In genomic region chr20:25203089-25203488, GRCh38 we compare ENCODE assay signal across 23 cellular contexts. TPM values are rescaled to one million over a fixed set of nuclear protein-coding genes. Genes with fewer than 3 reads are reported as not detected.
A peak's percentile ranks its signal among the peaks of the same experiment; 100 is the strongest.
DNase-seq lines count a peak whose midpoint lies in the region; ATAC-seq, FAIRE-seq and TF ChIP-seq lines count a peak whose summit lies in the region.
"Had no signal": no experiment of that assay in that cellular context is flagged by ENCODE, and none has a peak within 500 bp of the region (broad histone marks: within the 10 kb centered on the region; RNA-seq: fewer than 3 reads in every experiment).

No MANE protein-coding gene starts in this region.

- H3K27ac Mint-ChIP-seq in activated T-helper 17 cell treated with anti-CD3 and anti-CD28 coated beads, Interleukin-2, amount 50 U/mL, for 72 hours, result peak overlapping the region; percentile 4
- no peak overlapping the region for H3K27ac Mint-ChIP-seq in chondrocyte (ENCODE audit: unreplicated experiment)
- H3K27ac Mint-ChIP-seq: CD8-positive, alpha-beta T cell had no signal

- H3K27me3 ChIP-seq in left ventricle myocardium inferior (ENCODE audit: low read depth) (no peaks in the 10 kb centered on the region), heart left ventricle (no peaks in the 10 kb centered on the region)
- H3K27me3 ChIP-seq: SJSA1 had no signal

- H3K4me1 ChIP-seq in left ventricle myocardium inferior (peaks cover 97% of the 10 kb centered on the region), heart left ventricle (peaks cover 0 to 71% (median 48%) of the 10 kb centered on the region in 12 donors)
- H3K4me1 ChIP-seq: Caco-2 had no signal

- intact Hi-C loops in left ventricle myocardium inferior (cut with micrococcal nuclease), result no loop called here
- intact Hi-C loops in heart left ventricle (cut with DNase I), result no loop called here

- H3K4me3 ChIP-seq in left ventricle myocardium inferior (no peak overlapping the region), heart left ventricle (no peak overlapping the region)
- H3K4me3 ChIP-seq: PC-9, SJSA1 had no signal

- no peak for TF ChIP-seq POLR2A in heart left ventricle (IDR thresholded peaks at IDR 0.05)
- no peak for TF ChIP-seq POLR2A in GM12892 (IDR thresholded peaks at IDR 0.05; ENCODE audit: low read depth, low read length)

- FAIRE-seq in GM12892 (lab: Jason Lieb, UNC), result peak; percentile 70
- FAIRE-seq: G401.6, H54, HepG2 had no signal

- no peak overlapping the region for H3K4me3 Mint-ChIP-seq in activated T-helper 17 cell treated with anti-CD3 and anti-CD28 coated beads, Interleukin-2, amount 50 U/mL, for 72 hours
- no peak overlapping the region for H3K4me3 Mint-ChIP-seq in chondrocyte (ENCODE audit: unreplicated experiment)
- H3K4me3 Mint-ChIP-seq: CD8-positive, alpha-beta T cell had no signal

- peaks cover 18% of the 10 kb centered on the region for H3K4me1 Mint-ChIP-seq in activated T-helper 17 cell treated with anti-CD3 and anti-CD28 coated beads, Interleukin-2, amount 50 U/mL, for 72 hours
- H3K4me1 Mint-ChIP-seq in chondrocyte (ENCODE audit: low read depth), result peaks cover 63% of the 10 kb centered on the region

- TF ChIP-seq CTCF in left ventricle myocardium inferior (IDR thresholded peaks at IDR 0.05; ENCODE audit: borderline replicate concordance), result no peak
- no peak for TF ChIP-seq CTCF in heart left ventricle (IDR thresholded peaks at IDR 0.05)
- TF ChIP-seq CTCF in chondrocyte (IDR thresholded peaks at IDR 0.05), result no peak

- peaks cover 3% of the 10 kb centered on the region for H3K9me3 ChIP-seq in left ventricle myocardium inferior (replicated peaks)
- H3K9me3 ChIP-seq in heart left ventricle, result peaks cover 0 to 8% (median 0%) of the 10 kb centered on the region in 12 donors
- H3K9me3 ChIP-seq: Caco-2, SJSA1 had no signal

- H3K36me3 ChIP-seq in left ventricle myocardium inferior (peaks cover 6% of the 10 kb centered on the region), heart left ventricle (peaks cover 0 to 7% (median 0%) of the 10 kb centered on the region in 9 donors)

- H3K27ac ChIP-seq in left ventricle myocardium inferior (replicated peaks), result peak overlapping the region; percentile 77
- H3K27ac ChIP-seq in heart left ventricle, result peak overlapping the region in 3 of 12 donors; percentile 25 to 78 (median 47)
- H3K27ac ChIP-seq: PC-9, SJSA1 had no signal

- no peak for ATAC-seq in heart left ventricle
- ATAC-seq in activated T-helper 17 cell treated with anti-CD3 and anti-CD28 coated beads, Interleukin-2, amount 50 U/mL, for 72 hours (replicated peaks), result no peak
- ATAC-seq in HG03571 (IDR thresholded peaks at IDR 0.05; ENCODE audit: unreplicated experiment), result no peak
- ATAC-seq: CD8-positive, alpha-beta T cell; HepG2; Right ventricle myocardium inferior had no signal

- 40 to 91% (median 62%) methylated on average over 2 of the region's 2 CpGs for WGBS in heart left ventricle, 4 donors

- no peaks in the 10 kb centered on the region for H3K9me3 Mint-ChIP-seq in activated T-helper 17 cell treated with anti-CD3 and anti-CD28 coated beads, Interleukin-2, amount 50 U/mL, for 72 hours
- no peaks in the 10 kb centered on the region for H3K9me3 Mint-ChIP-seq in chondrocyte (ENCODE audit: low read depth)
- H3K9me3 Mint-ChIP-seq: CD8-positive, alpha-beta T cell had no signal

- no peaks in the 10 kb centered on the region for H3K27me3 Mint-ChIP-seq in activated T-helper 17 cell treated with anti-CD3 and anti-CD28 coated beads, Interleukin-2, amount 50 U/mL, for 72 hours
- H3K27me3 Mint-ChIP-seq in chondrocyte (ENCODE audit: low read depth), result no peaks in the 10 kb centered on the region

- H3K36me3 Mint-ChIP-seq in activated T-helper 17 cell treated with anti-CD3 and anti-CD28 coated beads, Interleukin-2, amount 50 U/mL, for 72 hours (ENCODE audit: low read depth), result no peaks in the 10 kb centered on the region
- peaks cover 2% of the 10 kb centered on the region for H3K36me3 Mint-ChIP-seq in chondrocyte (ENCODE audit: low read depth)

- DNase-seq in left ventricle myocardium inferior, result no peak
- DNase-seq in heart left ventricle, result no peak
- DNase-seq in GM12892 (ENCODE audit: insufficient read length), result no peak
- no peak for DNase-seq in NCI-H1105 (lab: John Stamatoyannopoulos, UW)
- DNase-seq in chondrocyte (ENCODE audit: low spot score), result no peak
- DNase-seq: Caco-2; CD8-positive, alpha-beta T cell; Kasumi-1; NCI-H1092 treated with DMSO at 0.1 percent for 48 hours; NCI-H1436 treated with DMSO at 0.1 percent for 48 hours; NCI-H1930; NCI-H446; NCI-H524 treated with DMSO at 0.1 percent for 48 hours; NCI-H82; NK-92 treated with Interleukin-12 subunit alpha and Interleukin-12 subunit beta, amount 100 ng/mL, for 24 hours; PC-9 had no signal

RNA-seq across cellular contexts. Expression of gene ENTPD6, which starts 7.6 kb away (rescaled TPM):
- total RNA-seq in left ventricle myocardium inferior (106 TPM), heart left ventricle (100 to 1,000 TPM in 3 of 9 donors, 10 to 100 TPM in 6; 58.7 to 139 (median 86.7) TPM), chondrocyte (42.2 to 53.5 TPM (median 50.3 TPM) in 3 replicates)
- 100 to 1,000 TPM; 131 to 200 TPM for polyA plus RNA-seq in heart left ventricle
- 19.6 TPM for polyA plus RNA-seq in GM12892 (2012; ENCODE audit: missing spikeins)
- total RNA-seq in activated T-helper 17 cell treated with anti-CD3 and anti-CD28 coated beads, Interleukin-2, amount 50 U/mL, for 72 hours, result 10 to 100 TPM; 40.0 to 46.2 TPM

RNA-seq across cellular contexts. Expression of gene PYGB, which starts 44.8 kb away (rescaled TPM):
- total RNA-seq in left ventricle myocardium inferior, result 218 TPM
- total RNA-seq in heart left ventricle, result 100 to 1,000 TPM; 172 to 450 (median 233) TPM
- 100 to 1,000 TPM; 144 to 227 TPM for polyA plus RNA-seq in heart left ventricle
- polyA plus RNA-seq in GM12892 (2012; ENCODE audit: missing spikeins), result 9.1 TPM
- 10 to 100 TPM; 15.4 to 27.0 TPM for total RNA-seq in activated T-helper 17 cell treated with anti-CD3 and anti-CD28 coated beads, Interleukin-2, amount 50 U/mL, for 72 hours
- total RNA-seq in chondrocyte, result 130 to 171 TPM (median 170 TPM) in 3 replicates
